In the genomic region with DNA sequence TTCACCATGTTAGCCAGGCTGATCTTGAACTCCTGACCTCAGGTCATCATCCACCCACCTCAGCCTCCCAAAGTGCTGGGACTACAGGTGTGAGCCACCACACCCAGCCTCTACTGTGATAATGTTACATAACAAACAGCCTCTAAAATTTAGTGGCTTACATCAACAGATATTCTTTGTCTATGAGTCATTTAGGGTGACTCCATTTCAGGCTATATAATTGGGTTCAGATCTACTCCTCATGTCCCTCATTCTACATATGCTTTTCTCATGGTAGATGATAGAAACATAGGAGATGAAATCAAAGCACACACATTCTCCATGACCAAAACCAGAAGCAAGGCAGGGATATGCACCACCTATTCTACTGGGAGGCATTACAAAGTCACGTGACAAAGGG, we compare ENCODE assay signal across 28 cellular contexts.
"Had no signal": no experiment of that assay in that cellular context is flagged by ENCODE, and none has a peak within 500 bp of the region (broad histone marks: within the 10 kb centered on the region; RNA-seq: fewer than 3 reads in every experiment).

No MANE protein-coding gene starts in this region.

- H3K36me3 Mint-ChIP-seq: natural killer cell treated with Interleukin-12 subunit alpha and Interleukin-12 subunit beta and Interleukin-15 and Interleukin-18, amount 100 ng/mL, for 72 hours had no signal

- H3K27ac ChIP-seq: breast epithelium, epithelial cell of prostate, esophagus squamous epithelium, left lung, lower lobe of right lung, stomach, suprapubic skin, tibial artery, upper lobe of right lung had no signal

- H3K27ac Mint-ChIP-seq: activated B cell treated with CpG ODN at 0.5 μM for 24 hours; activated CD8-positive, alpha-beta T cell treated with anti-CD3 and anti-CD28 coated beads for 36 hours; activated naive CD4-positive, alpha-beta T cell treated with anti-CD3 and anti-CD28 coated beads, Interleukin-2, amount 50 U/mL, for 24 hours; activated T-helper 2 cell treated with anti-CD3 and anti-CD28 coated beads, Interferon-gamma antibody, Interleukin-2, Interleukin-4, amounts not matched to agents 10 μg/mL and 5 μg/mL and 100 μg/mL, durations not matched to agents 14 hours and 24 hours and 36 hours; natural killer cell treated with Interleukin-12 subunit alpha and Interleukin-12 subunit beta and Interleukin-15 and Interleukin-18, amount 100 ng/mL, for 72 hours; stimulated activated naive B cell treated with anti-CD40 and anti-IgM and Interleukin-4, amounts not matched to agents 10 μg/mL and 1 μg/mL and 100 μg/mL, for 72 hours had no signal

- H3K4me1 Mint-ChIP-seq: activated naive CD4-positive, alpha-beta T cell treated with anti-CD3 and anti-CD28 coated beads, Interleukin-2, amount 50 U/mL, for 24 hours had no signal

- DNase-seq: activated B cell treated with CpG ODN at 0.5 μM for 24 hours; activated CD4-positive, alpha-beta T cell treated with anti-CD3 and anti-CD28 coated beads, Interleukin-2, amount 50 U/mL, for 1 hour; activated CD8-positive, alpha-beta T cell treated with anti-CD3 and anti-CD28 coated beads for 36 hours; activated T-cell treated with anti-CD3 and anti-CD28 coated beads, Interleukin-2, amount 50 U/mL, for 48 hours; effector CD8-positive, alpha-beta T cell; esophagus squamous epithelium; foreskin melanocyte; heart right ventricle; left lung; lower lobe of right lung; mesenchymal stem cell; stimulated activated CD4-positive, alpha-beta T cell treated with anti-CD3 and anti-CD28 coated beads, Interleukin-1b, Interleukin-23, amount 100 ng/mL, for 48 hours; stimulated activated CD4-positive, alpha-beta T cell treated with anti-CD3 and anti-CD28 coated beads, Interleukin-4, amount 100 ng/mL, for 4 hours; stimulated activated CD8-positive, alpha-beta memory T cell treated with anti-CD3 and anti-CD28 coated beads, Interleukin-4, amount 100 ng/mL, for 48 hours; stimulated activated naive B cell treated with anti-CD40 and anti-IgM and Interleukin-4, amounts not matched to agents 10 μg/mL and 1 μg/mL and 100 μg/mL, for 72 hours; stomach; tibial artery; upper lobe of right lung had no signal

- H3K27me3 Mint-ChIP-seq: activated B cell treated with CpG ODN at 0.5 μM for 24 hours; activated CD8-positive, alpha-beta T cell treated with anti-CD3 and anti-CD28 coated beads for 36 hours; activated naive CD4-positive, alpha-beta T cell treated with anti-CD3 and anti-CD28 coated beads, Interleukin-2, amount 50 U/mL, for 24 hours; natural killer cell treated with Interleukin-12 subunit alpha and Interleukin-12 subunit beta and Interleukin-15 and Interleukin-18, amount 100 ng/mL, for 72 hours; stimulated activated naive B cell treated with anti-CD40 and anti-IgM and Interleukin-4, amounts not matched to agents 10 μg/mL and 1 μg/mL and 100 μg/mL, for 72 hours had no signal

- H3K4me1 ChIP-seq: breast epithelium, left lung, suprapubic skin had no signal

- ATAC-seq: activated CD8-positive, alpha-beta T cell treated with anti-CD3 and anti-CD28 coated beads for 36 hours; heart right ventricle; left lung; lower lobe of right lung; natural killer cell treated with Interleukin-12 subunit alpha and Interleukin-12 subunit beta and Interleukin-15 and Interleukin-18, amount 100 ng/mL, for 72 hours; stimulated activated naive B cell treated with anti-CD40 and anti-IgM and Interleukin-4, amounts not matched to agents 10 μg/mL and 1 μg/mL and 100 μg/mL, for 72 hours; upper lobe of right lung had no signal

- H3K9me3 Mint-ChIP-seq: activated B cell treated with CpG ODN at 0.5 μM for 24 hours; activated CD8-positive, alpha-beta T cell treated with anti-CD3 and anti-CD28 coated beads for 36 hours; activated naive CD4-positive, alpha-beta T cell treated with anti-CD3 and anti-CD28 coated beads, Interleukin-2, amount 50 U/mL, for 24 hours; activated T-helper 2 cell treated with anti-CD3 and anti-CD28 coated beads, Interferon-gamma antibody, Interleukin-2, Interleukin-4, amounts not matched to agents 10 μg/mL and 5 μg/mL and 100 μg/mL, durations not matched to agents 14 hours and 24 hours and 36 hours; natural killer cell treated with Interleukin-12 subunit alpha and Interleukin-12 subunit beta and Interleukin-15 and Interleukin-18, amount 100 ng/mL, for 72 hours; stimulated activated naive B cell treated with anti-CD40 and anti-IgM and Interleukin-4, amounts not matched to agents 10 μg/mL and 1 μg/mL and 100 μg/mL, for 72 hours had no signal

- FAIRE-seq: colon, endometrium had no signal

- H3K4me3 Mint-ChIP-seq: activated B cell treated with CpG ODN at 0.5 μM for 24 hours; activated CD8-positive, alpha-beta T cell treated with anti-CD3 and anti-CD28 coated beads for 36 hours; activated naive CD4-positive, alpha-beta T cell treated with anti-CD3 and anti-CD28 coated beads, Interleukin-2, amount 50 U/mL, for 24 hours; natural killer cell treated with Interleukin-12 subunit alpha and Interleukin-12 subunit beta and Interleukin-15 and Interleukin-18, amount 100 ng/mL, for 72 hours; stimulated activated naive B cell treated with anti-CD40 and anti-IgM and Interleukin-4, amounts not matched to agents 10 μg/mL and 1 μg/mL and 100 μg/mL, for 72 hours had no signal

- H3K36me3 ChIP-seq: breast epithelium had no signal

- H3K4me3 ChIP-seq: breast epithelium, esophagus squamous epithelium, heart right ventricle, left lung, lower lobe of right lung, right atrium auricular region, smooth muscle cell, stomach, suprapubic skin, tibial artery, upper lobe of right lung had no signal

- H3K27me3 ChIP-seq: breast epithelium, esophagus squamous epithelium, heart right ventricle, left lung, right atrium auricular region, stomach, suprapubic skin, tibial artery, upper lobe of right lung had no signal
